Comparison of ENCODE assay signal across 1 cellular context in genomic region chr7:35249537-35249907, GRCh38.
TF ChIP-seq lines count a peak whose summit lies in the region.

No MANE protein-coding gene starts in this region.

TF ChIP-seq in GM23338, 12 proteins besides CTCF, POLR2A, EP300 and RAD21 (continued from another document):
- no peak for TF ChIP-seq ZNF331 (CRISPR knock-in tag; IDR thresholded peaks at IDR 0.05; ENCODE audit: low read depth)
- TF ChIP-seq EZH2phosphoT487 (IDR thresholded peaks at IDR 0.05; ENCODE audit: unreplicated experiment): no peak
- no peak for TF ChIP-seq NANOG (IDR thresholded peaks at IDR 0.05; ENCODE audit: borderline replicate concordance)
- TF ChIP-seq POLR2AphosphoS5 (IDR thresholded peaks at IDR 0.05; ENCODE audit: low read depth): no peak
- TF ChIP-seq EZH2 (IDR thresholded peaks at IDR 0.05; ENCODE audit: low read depth, unreplicated experiment): no peak
- TF ChIP-seq JUNB (IDR thresholded peaks at IDR 0.05; ENCODE audit: unreplicated experiment): no peak
- TF ChIP-seq STAT1 (IDR thresholded peaks at IDR 0.05; ENCODE audit: unreplicated experiment): no peak
- TF ChIP-seq ZNF114 (CRISPR knock-in tag; IDR thresholded peaks at IDR 0.05): no peak
- TF ChIP-seq CREB1 (CRISPR knock-in tag; IDR thresholded peaks at IDR 0.05; ENCODE audit: low read depth): no peak
- no peak for TF ChIP-seq REST (IDR thresholded peaks at IDR 0.05; ENCODE audit: unreplicated experiment)
TF ChIP-seq in GM23338: peak in this region for 0.
